In the genomic region with DNA sequence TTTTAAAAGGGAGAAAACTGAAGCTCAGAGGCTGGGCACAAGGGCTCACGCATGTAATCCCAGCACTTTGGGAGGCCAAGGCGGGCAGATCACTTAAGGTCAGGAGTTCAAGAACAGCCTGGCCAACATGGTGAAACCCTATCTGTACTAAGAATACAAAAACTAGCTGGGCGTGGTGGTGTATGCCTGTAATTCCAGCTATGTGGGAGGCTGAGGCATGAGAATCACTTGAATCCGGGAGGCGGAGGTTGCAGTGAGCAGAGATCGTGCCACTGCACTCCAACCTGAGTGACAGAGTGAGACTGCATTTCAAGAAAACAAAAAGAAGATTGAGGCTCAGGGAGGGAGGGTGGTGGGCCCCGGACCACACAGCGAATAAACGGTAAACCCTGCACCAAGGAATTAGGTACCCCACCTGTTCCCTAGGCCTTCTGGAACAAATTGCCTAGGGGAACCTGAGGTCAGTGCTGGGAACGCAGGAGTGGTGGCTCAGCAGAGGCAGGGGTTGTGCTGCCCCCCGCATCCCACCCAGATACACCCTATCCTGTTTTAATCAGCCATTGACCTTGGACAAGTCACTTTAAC, we compare ENCODE assay signal across 10 cellular contexts. TPM values are rescaled to one million over a fixed set of nuclear protein-coding genes. Genes with fewer than 3 reads are reported as not detected.
DNase-seq lines count a peak whose midpoint lies in the region; ATAC-seq, FAIRE-seq and TF ChIP-seq lines count a peak whose summit lies in the region.
"Not testable (repeated sequence)": the region's sequence is repeated elsewhere in the genome, so short reads cannot be mapped to it uniquely, and the experiment has no call there.
"Had no signal": no experiment of that assay in that cellular context is flagged by ENCODE, and none has a peak within 500 bp of the region (broad histone marks: within the 10 kb centered on the region; RNA-seq: fewer than 3 reads in every experiment).

No MANE protein-coding gene starts in this region.

- H3K4me2 ChIP-seq in BLaER1 treated with 17β-estradiol and CSF1 and Interleukin-3, amounts not matched to agents 10 nM and 100 nM: peak overlapping the region in 8 of 11 experiments; percentile 38 to 70 (median 48); a peak in 11 of 22 replicates
- H3K4me2 ChIP-seq in OCI-LY1 (ENCODE audit: low read length): peak overlapping the region; percentile 56
- not testable (repeated sequence) for H3K4me2 ChIP-seq in neural progenitor cell

- CTCF ChIA-PET in WTC11 (lab: Charles Lee): interaction anchor here (0.8 to 1.9 kb wide), 12 partner anchors 8 to 249 kb away, joined by 3 to 20 read pairs (median 5); a partner anchor contains a TSS

- not testable (repeated sequence) for H3K4me3 ChIP-seq in BLaER1 treated with 17β-estradiol and CSF1 and Interleukin-3, amounts not matched to agents 10 nM and 100 nM; HUES48 (ENCODE audit: low read depth, low read length); OCI-LY1 (ENCODE audit: low read depth, low read length, poor library complexity, severe bottlenecking); kidney (ENCODE audit: low read length in 2 of 2); neural progenitor cell

- TF ChIP-seq CTCF in OCI-LY1 (IDR thresholded peaks at IDR 0.05; ENCODE audit: low read length); WTC11 (IDR thresholded peaks at IDR 0.05); kidney (IDR thresholded peaks at IDR 0.05; ENCODE audit: borderline replicate concordance, extremely low read depth, insufficient read depth); neural progenitor cell (IDR thresholded peaks at IDR 0.05): not testable (repeated sequence)

- H3K27me3 ChIP-seq in BLaER1 treated with 17β-estradiol and CSF1 and Interleukin-3, amounts not matched to agents 10 nM and 100 nM: peaks cover 0 to 20% (median 0%) of the 10 kb centered on the region in 11 experiments; a peak in 3 of 22 replicates
- H3K27me3 ChIP-seq in HUES48 (ENCODE audit: control insufficient read depth, insufficient read depth, low read length); OCI-LY1 (ENCODE audit: insufficient read depth, low read length); neural progenitor cell: not testable (repeated sequence)

- H3K9me3 ChIP-seq in BLaER1 treated with 17β-estradiol and CSF1 and Interleukin-3, amounts not matched to agents 10 nM and 100 nM (replicated peaks in 1 of 11); HUES48 (ENCODE audit: control insufficient read depth, insufficient read depth, low read length); OCI-LY1 (ENCODE audit: low read length); kidney (ENCODE audit: control insufficient read depth in 1 of 2, low read length in 2 of 2); neural progenitor cell (ENCODE audit: low read depth): not testable (repeated sequence)

- peaks cover 56% of the 10 kb centered on the region for H3K4me1 Mint-ChIP-seq in WTC11
- H3K4me1 Mint-ChIP-seq in neural progenitor cell: peaks cover 25% of the 10 kb centered on the region
- peaks cover 42 to 80% of the 10 kb centered on the region in 2 donors for H3K4me1 Mint-ChIP-seq in stimulated activated naive B cell treated with anti-CD40 and anti-IgM and Interleukin-4, amounts not matched to agents 10 μg/mL and 1 μg/mL and 100 μg/mL, for 72 hours

- peaks cover 29 to 69% (median 59%) of the 10 kb centered on the region in 10 experiments for H3K4me1 ChIP-seq in BLaER1 treated with 17β-estradiol and CSF1 and Interleukin-3, amounts not matched to agents 10 nM and 100 nM
- H3K4me1 ChIP-seq in HUES48 (ENCODE audit: control insufficient read depth, insufficient read depth, low read length) (peaks cover 36% of the 10 kb centered on the region), OCI-LY1 (ENCODE audit: insufficient read depth, low read length, severe bottlenecking) (peaks cover 65% of the 10 kb centered on the region), neural progenitor cell (peaks cover 18% of the 10 kb centered on the region)
- H3K4me1 ChIP-seq in kidney (ENCODE audit: control insufficient read depth in 1 of 2, insufficient read depth in 1 of 2, low read depth in 1 of 2, low read length in 2 of 2): not testable (repeated sequence)

- not testable (repeated sequence) for H3K36me3 ChIP-seq in BLaER1 treated with 17β-estradiol and CSF1 and Interleukin-3, amounts not matched to agents 10 nM and 100 nM; HUES48 (ENCODE audit: control insufficient read depth, insufficient read depth, low read length); OCI-LY1 (ENCODE audit: insufficient read depth, low read length); kidney (ENCODE audit: control insufficient read depth in 1 of 2, insufficient read depth in 2 of 2, low read length in 2 of 2); neural progenitor cell

- not testable (repeated sequence) for H3K9me2 ChIP-seq in OCI-LY1 (ENCODE audit: low read depth, low read length)

- POLR2A ChIA-PET in WTC11 (lab: Charles Lee): not testable (repeated sequence)

- H3K9me3 Mint-ChIP-seq in WTC11; neural progenitor cell; stimulated activated naive B cell treated with anti-CD40 and anti-IgM and Interleukin-4, amounts not matched to agents 10 μg/mL and 1 μg/mL and 100 μg/mL, for 72 hours: not testable (repeated sequence)

- H3F3A ChIP-seq in OCI-LY1 (ENCODE audit: insufficient read depth, low read length) (peaks cover 11% of the 10 kb centered on the region; the same call in 1 of the 2 replicates), neural progenitor cell (ENCODE audit: low read depth) (peaks cover 12% of the 10 kb centered on the region)

- not testable (repeated sequence) for H3K27me3 Mint-ChIP-seq in WTC11 (ENCODE audit: low read depth); neural progenitor cell (ENCODE audit: insufficient read depth, low read depth); stimulated activated naive B cell treated with anti-CD40 and anti-IgM and Interleukin-4, amounts not matched to agents 10 μg/mL and 1 μg/mL and 100 μg/mL, for 72 hours

- not testable (repeated sequence) for H2AFZ ChIP-seq in OCI-LY1 (ENCODE audit: low read length); neural progenitor cell (replicated peaks)

- not testable (repeated sequence) for H3K79me2 ChIP-seq in OCI-LY1 (ENCODE audit: insufficient read depth, low read length)
- H3K79me2 ChIP-seq in neural progenitor cell (ENCODE audit: low read depth): peaks cover 96% of the 10 kb centered on the region

- not testable (repeated sequence) for DNase-seq in WTC11 (ENCODE audit: low spot score); neural progenitor cell (ENCODE audit: low spot score); stimulated activated naive B cell treated with anti-CD40 and anti-IgM and Interleukin-4, amounts not matched to agents 10 μg/mL and 1 μg/mL and 100 μg/mL, for 72 hours
- DNase-seq in kidney: peak; percentile 24

- H3K4me3 Mint-ChIP-seq in WTC11: peak overlapping the region; percentile 2; the same call in 1 of the 2 replicates
- not testable (repeated sequence) for H3K4me3 Mint-ChIP-seq in neural progenitor cell
- H3K4me3 Mint-ChIP-seq in stimulated activated naive B cell treated with anti-CD40 and anti-IgM and Interleukin-4, amounts not matched to agents 10 μg/mL and 1 μg/mL and 100 μg/mL, for 72 hours: peak overlapping the region in 1 of 2 donors; percentile 64

- not testable (repeated sequence) for H3K27ac ChIP-seq in BLaER1 treated with 17β-estradiol and CSF1 and Interleukin-3, amounts not matched to agents 10 nM and 100 nM; kidney (ENCODE audit: low read depth in 2 of 2, low read length in 2 of 2); neural progenitor cell
- H3K27ac ChIP-seq in HUES48 (ENCODE audit: low read depth, low read length) (peak overlapping the region; percentile 19), OCI-LY1 (ENCODE audit: low read depth, low read length, poor library complexity, severe bottlenecking) (peak overlapping the region; percentile 92)

- peak overlapping the region; percentile 96 for H3K27ac Mint-ChIP-seq in WTC11
- H3K27ac Mint-ChIP-seq in neural progenitor cell: peak overlapping the region; percentile 54
- peak overlapping the region; percentile 93 for H3K27ac Mint-ChIP-seq in stimulated activated naive B cell treated with anti-CD40 and anti-IgM and Interleukin-4, amounts not matched to agents 10 μg/mL and 1 μg/mL and 100 μg/mL, for 72 hours

- not testable (repeated sequence) for ATAC-seq in WTC11; stimulated activated naive B cell treated with anti-CD40 and anti-IgM and Interleukin-4, amounts not matched to agents 10 μg/mL and 1 μg/mL and 100 μg/mL, for 72 hours (replicated peaks)

- intact Hi-C loops in kidney (cut with DNase I): not testable (repeated sequence)

- H4K20me1 ChIP-seq in BLaER1 treated with 17β-estradiol and CSF1 and Interleukin-3, amounts not matched to agents 10 nM and 100 nM; OCI-LY1 (ENCODE audit: insufficient read depth, low read length): not testable (repeated sequence)
- peaks cover 97% of the 10 kb centered on the region for H4K20me1 ChIP-seq in neural progenitor cell (ENCODE audit: low read depth)

- not testable (repeated sequence) for H3K9ac ChIP-seq in BLaER1 treated with 17β-estradiol and CSF1 and Interleukin-3, amounts not matched to agents 10 nM and 100 nM; HUES48 (ENCODE audit: low read depth, low read length); kidney (ENCODE audit: low read length in 2 of 2); neural progenitor cell
- H3K9ac ChIP-seq in OCI-LY1 (ENCODE audit: low read length): peak overlapping the region; percentile 29; the same call in 1 of the 2 replicates

- not testable (repeated sequence) for FAIRE-seq in kidney (lab: Jason Lieb, UNC)

- not testable (repeated sequence) for H3K36me3 Mint-ChIP-seq in WTC11; neural progenitor cell; stimulated activated naive B cell treated with anti-CD40 and anti-IgM and Interleukin-4, amounts not matched to agents 10 μg/mL and 1 μg/mL and 100 μg/mL, for 72 hours

RNA-seq across cellular contexts. Expression of a gene that starts 10.4 kb away (rescaled TPM):
- total RNA-seq in WTC11 (2021): 140 to 148 TPM (median 148 TPM) in 3 replicates
- 8.4 TPM for total RNA-seq in kidney
- polyA plus RNA-seq in kidney (ENCODE audit: insufficient read depth, low read depth, low replicate concordance): 133 TPM
- 51.3 and 114 TPM in 2 replicates for total RNA-seq in neural progenitor cell (ENCODE audit: low replicate concordance)
- total RNA-seq: A172; CD8-positive, alpha-beta T cell had no signal
- polyA plus RNA-seq: CD14-positive monocyte had no signal
